8 cellular contexts compared by ENCODE assay signal in the genomic region with DNA sequence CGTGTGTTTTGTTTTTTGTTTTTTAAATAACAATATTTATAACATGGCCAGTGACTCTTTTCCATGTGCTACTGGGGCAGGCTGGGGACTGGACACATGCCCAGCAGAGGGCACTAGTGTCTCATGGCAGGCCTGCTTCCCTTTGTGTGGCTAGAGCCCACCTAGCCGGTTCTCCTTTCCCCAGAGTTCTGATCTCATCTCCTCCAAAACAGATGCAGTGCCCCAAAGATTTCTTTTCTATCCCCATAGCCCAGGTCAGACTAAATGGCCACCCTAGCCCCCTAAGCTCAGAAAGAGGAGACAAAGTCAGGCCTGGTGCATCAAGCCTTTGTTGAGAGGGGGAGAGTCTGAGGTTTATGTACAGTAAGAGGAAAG. TPM values are rescaled to one million over a fixed set of nuclear protein-coding genes. Genes with fewer than 3 reads are reported as not detected.
A peak's percentile ranks its signal among the peaks of the same experiment; 100 is the strongest.
DNase-seq lines count a peak whose midpoint lies in the region; ATAC-seq and TF ChIP-seq lines count a peak whose summit lies in the region.

No MANE protein-coding gene starts in this region.

- intact Hi-C loops in activated T-helper 2 cell treated with anti-CD3 and anti-CD28 coated beads, Interferon-gamma antibody, Interleukin-2, Interleukin-4, amounts not matched to agents 10 μg/mL and 5 μg/mL and 100 μg/mL, durations not matched to agents 14 hours and 24 hours and 36 hours (cut with micrococcal nuclease) = loop anchor here (1.0 kb wide), 2 partner anchors 63 to 134 kb away; a partner anchor contains a TSS

- H3K4me3 ChIP-seq in neutrophil (ENCODE audit: low read depth in 1 of 2, low read length in 1 of 2) = no peak overlapping the region

- peaks cover 58% of the 10 kb centered on the region for H3K36me3 Mint-ChIP-seq in activated T-helper 2 cell treated with anti-CD3 and anti-CD28 coated beads, Interferon-gamma antibody, Interleukin-2, Interleukin-4, amounts not matched to agents 10 μg/mL and 5 μg/mL and 100 μg/mL, durations not matched to agents 14 hours and 24 hours and 36 hours (ENCODE audit: low read depth)

- H3K4me1 Mint-ChIP-seq in activated T-helper 2 cell treated with anti-CD3 and anti-CD28 coated beads, Interferon-gamma antibody, Interleukin-2, Interleukin-4, amounts not matched to agents 10 μg/mL and 5 μg/mL and 100 μg/mL, durations not matched to agents 14 hours and 24 hours and 36 hours (ENCODE audit: low read depth) = peaks cover 10% of the 10 kb centered on the region

- no peak overlapping the region for H3K27ac ChIP-seq in neutrophil

- H3K36me3 ChIP-seq in neutrophil = peaks cover 35% of the 10 kb centered on the region

- H3K4me1 ChIP-seq in neutrophil (ENCODE audit: control insufficient read depth in 1 of 2, insufficient read depth in 1 of 2, low read depth in 1 of 2, low read length in 1 of 2) = peaks cover 4 to 6% of the 10 kb centered on the region in 2 experiments

- peak overlapping the region; percentile 68 for H3K27ac Mint-ChIP-seq in activated T-helper 2 cell treated with anti-CD3 and anti-CD28 coated beads, Interferon-gamma antibody, Interleukin-2, Interleukin-4, amounts not matched to agents 10 μg/mL and 5 μg/mL and 100 μg/mL, durations not matched to agents 14 hours and 24 hours and 36 hours

- no peak for ATAC-seq in HG02973 (IDR thresholded peaks at IDR 0.05; ENCODE audit: unreplicated experiment)

- in situ Hi-C loops in KBM-7 (cut with MboI; ENCODE audit: low pct_unique_long_range_greater_than_20kb, low sequenced_read_pairs) = no loop called here

- peak; percentile 81 for TF ChIP-seq CTCF in neutrophil (IDR thresholded peaks at IDR 0.05)

- DNase-seq in DMS79 treated with DMSO at 0.1 percent for 48 hours (lab: John Stamatoyannopoulos, UW) (peak; percentile 62), KBM-7 (peak; percentile 83), RPMI7951 (ENCODE audit: low read depth) (peak; percentile 61), fibroblast of the conjunctiva (ENCODE audit: low read depth) (peak; percentile 67), superior temporal gyrus (ENCODE audit: extremely low spot score) (peak; percentile 92)
- DNase-seq in activated T-helper 2 cell treated with anti-CD3 and anti-CD28 coated beads, Interferon-gamma antibody, Interleukin-2, Interleukin-4, amounts not matched to agents 10 μg/mL and 5 μg/mL and 100 μg/mL, durations not matched to agents 14 hours and 24 hours and 36 hours (ENCODE audit: low spot score) = peak; percentile 60

- H3K27me3 Mint-ChIP-seq in activated T-helper 2 cell treated with anti-CD3 and anti-CD28 coated beads, Interferon-gamma antibody, Interleukin-2, Interleukin-4, amounts not matched to agents 10 μg/mL and 5 μg/mL and 100 μg/mL, durations not matched to agents 14 hours and 24 hours and 36 hours (ENCODE audit: low read depth) = no peaks in the 10 kb centered on the region

- no peaks in the 10 kb centered on the region for H3K9me3 Mint-ChIP-seq in activated T-helper 2 cell treated with anti-CD3 and anti-CD28 coated beads, Interferon-gamma antibody, Interleukin-2, Interleukin-4, amounts not matched to agents 10 μg/mL and 5 μg/mL and 100 μg/mL, durations not matched to agents 14 hours and 24 hours and 36 hours

- H3K9me3 ChIP-seq in neutrophil = no peaks in the 10 kb centered on the region

- H3K27me3 ChIP-seq in neutrophil = no peaks in the 10 kb centered on the region

- no peak overlapping the region for H3K4me3 Mint-ChIP-seq in activated T-helper 2 cell treated with anti-CD3 and anti-CD28 coated beads, Interferon-gamma antibody, Interleukin-2, Interleukin-4, amounts not matched to agents 10 μg/mL and 5 μg/mL and 100 μg/mL, durations not matched to agents 14 hours and 24 hours and 36 hours (ENCODE audit: low read depth)

RNA-seq across cellular contexts. Expression of a gene that starts 21.2 kb away (rescaled TPM):
- 4.0 and 6.6 TPM in 2 replicates for total RNA-seq in RPMI7951 (2014; rRNA removed; shearing (Covaris generic))
- 10.1 and 13.3 TPM in 2 replicates for total RNA-seq in activated T-helper 2 cell treated with anti-CD3 and anti-CD28 coated beads, Interferon-gamma antibody, Interleukin-2, Interleukin-4, amounts not matched to agents 10 μg/mL and 5 μg/mL and 100 μg/mL, durations not matched to agents 14 hours and 24 hours and 36 hours

RNA-seq across cellular contexts. Expression of a gene that starts 39.2 kb away (rescaled TPM):
- total RNA-seq in RPMI7951 (2014; rRNA removed; shearing (Covaris generic)) = 0.29 TPM in 1 of 2 replicates, not detected in the other
- 0.30 and 0.37 TPM in 2 replicates for total RNA-seq in activated T-helper 2 cell treated with anti-CD3 and anti-CD28 coated beads, Interferon-gamma antibody, Interleukin-2, Interleukin-4, amounts not matched to agents 10 μg/mL and 5 μg/mL and 100 μg/mL, durations not matched to agents 14 hours and 24 hours and 36 hours
